ENCODE assay signal across 25 cellular contexts in genomic region chr19:3196064-3196932, GRCh38. TPM values are rescaled to one million over a fixed set of nuclear protein-coding genes. Genes with fewer than 3 reads are reported as not detected.
DNase-seq lines count a peak whose midpoint lies in the region; ATAC-seq and TF ChIP-seq lines count a peak whose summit lies in the region.
"Had no signal": no experiment of that assay in that cellular context is flagged by ENCODE, and none has a peak within 500 bp of the region (broad histone marks: within the 10 kb centered on the region; RNA-seq: fewer than 3 reads in every experiment).

No MANE protein-coding gene starts in this region.

- no peak overlapping the region for H3K4me3 ChIP-seq in gastroesophageal sphincter
- no peak overlapping the region for H3K4me3 ChIP-seq in CD8-positive, alpha-beta memory T cell (ENCODE audit: low read length)
- H3K4me3 ChIP-seq: BLaER1, GM12878, Peyer's patch, SJCRH30 had no signal

- H3K27me3 Mint-ChIP-seq in CD8-positive, alpha-beta memory T cell, result peaks cover 0 to 1% of the 10 kb centered on the region in 2 donors
- no peaks in the 10 kb centered on the region for H3K27me3 Mint-ChIP-seq in T-cell
- H3K27me3 Mint-ChIP-seq: CD4-positive, alpha-beta T cell had no signal

- no peak overlapping the region for H3K27ac ChIP-seq in gastroesophageal sphincter
- H3K27ac ChIP-seq in CD8-positive, alpha-beta memory T cell (ENCODE audit: low read depth, low read length), result no peak overlapping the region
- H3K27ac ChIP-seq: BLaER1, HL-60, KMS-11, Peyer's patch, SJCRH30 had no signal

- no peak for TF ChIP-seq POLR2A in gastroesophageal sphincter (IDR thresholded peaks at IDR 0.05)

- 98% methylated on average over 7 of the region's 42 CpGs; no CpG with 5 or more reads in 1 of the 2 donors for WGBS in gastroesophageal sphincter (ENCODE audit: low coverage in 1 of 2), 2 donors

- DNase-seq in D341Med (ENCODE audit: low spot score) (peak; percentile 72), DMS 273 (lab: John Stamatoyannopoulos, UW; ENCODE audit: unreplicated experiment) (peak; percentile 93), NCI-H69 (lab: John Stamatoyannopoulos, UW) (peak; percentile 73), cerebellum (ENCODE audit: low spot score) (peak; percentile 79), T-cell (no peak)
- no peak for DNase-seq in CD8-positive, alpha-beta memory T cell
- DNase-seq: Caco-2; CD4-positive, alpha-beta T cell; DMS53; H7; HFFc6; NCI-H1105 treated with DMSO at 0.1 percent for 48 hours; NCI-H2029 treated with DMSO at 0.1 percent for 48 hours; NCI-H774; NK-92 treated with Interleukin-12 subunit alpha and Interleukin-12 subunit beta, amount 100 ng/mL, for 24 hours; Peyer's patch; SJCRH30 had no signal

- ATAC-seq in gastroesophageal sphincter (no peak), T-cell (replicated peaks in 1 of 4) (no peak)
- ATAC-seq: GM12878 had no signal

- TF ChIP-seq CTCF in gastroesophageal sphincter (IDR thresholded peaks at IDR 0.05), result no peak

- H3K27ac Mint-ChIP-seq in CD8-positive, alpha-beta memory T cell, result peak overlapping the region in 2 of 8 donors; percentile 29 to 64
- H3K27ac Mint-ChIP-seq in T-cell, result no peak overlapping the region
- H3K27ac Mint-ChIP-seq: CD4-positive, alpha-beta T cell; HFFc6; T-helper 1 cell treated with Interleukin-12 subunit alpha and Interleukin-12 subunit beta and Interleukin-4 antibody, amounts not matched to agents 30 μg/mL and 1 μg/mL, for 36 hours had no signal

- no peaks in the 10 kb centered on the region for H3K4me1 ChIP-seq in gastroesophageal sphincter
- no peaks in the 10 kb centered on the region for H3K4me1 ChIP-seq in CD8-positive, alpha-beta memory T cell (ENCODE audit: insufficient read depth, low read length)
- H3K4me1 ChIP-seq: Caco-2, Peyer's patch, SJCRH30 had no signal

- no peaks in the 10 kb centered on the region for H3K9me3 ChIP-seq in gastroesophageal sphincter
- no peaks in the 10 kb centered on the region for H3K9me3 ChIP-seq in CD8-positive, alpha-beta memory T cell (ENCODE audit: low read length)
- H3K9me3 ChIP-seq: BLaER1, Caco-2, Peyer's patch, SJCRH30 had no signal

- POLR2A ChIA-PET in CD8-positive, alpha-beta memory T cell (lab: Charles Lee), result no interaction called here
- POLR2A ChIA-PET in T-cell (lab: Charles Lee), result no interaction called here

- H3K36me3 ChIP-seq in gastroesophageal sphincter, result peaks cover 0 to 82% of the 10 kb centered on the region in 2 donors
- H3K36me3 ChIP-seq in CD8-positive, alpha-beta memory T cell (ENCODE audit: insufficient read depth, low read length), result no peaks in the 10 kb centered on the region

- no peaks in the 10 kb centered on the region for H3K9me3 Mint-ChIP-seq in CD8-positive, alpha-beta memory T cell
- no peaks in the 10 kb centered on the region for H3K9me3 Mint-ChIP-seq in T-cell
- H3K9me3 Mint-ChIP-seq: CD4-positive, alpha-beta T cell; HFFc6; T-helper 1 cell treated with Interleukin-12 subunit alpha and Interleukin-12 subunit beta and Interleukin-4 antibody, amounts not matched to agents 30 μg/mL and 1 μg/mL, for 36 hours had no signal

- H3K27me3 ChIP-seq in gastroesophageal sphincter, result no peaks in the 10 kb centered on the region
- H3K27me3 ChIP-seq in CD8-positive, alpha-beta memory T cell (ENCODE audit: insufficient read depth, low read length, poor library complexity, severe bottlenecking), result no peaks in the 10 kb centered on the region
- H3K27me3 ChIP-seq: BLaER1, Peyer's patch, SJCRH30 had no signal

- no peaks in the 10 kb centered on the region for H3K4me1 Mint-ChIP-seq in CD8-positive, alpha-beta memory T cell
- H3K4me1 Mint-ChIP-seq in T-cell, result no peaks in the 10 kb centered on the region

- CTCF ChIA-PET in CD8-positive, alpha-beta memory T cell (lab: Charles Lee), result no interaction called here
- CTCF ChIA-PET in T-cell (lab: Charles Lee), result no interaction called here

- H3K4me3 Mint-ChIP-seq in CD8-positive, alpha-beta memory T cell, result no peak overlapping the region
- H3K4me3 Mint-ChIP-seq in T-cell, result no peak overlapping the region
- H3K4me3 Mint-ChIP-seq: CD4-positive, alpha-beta T cell; HFFc6; T-helper 1 cell treated with Interleukin-12 subunit alpha and Interleukin-12 subunit beta and Interleukin-4 antibody, amounts not matched to agents 30 μg/mL and 1 μg/mL, for 36 hours had no signal

- TF ChIP-seq EP300 in gastroesophageal sphincter (IDR thresholded peaks at IDR 0.05), result no peak

- peaks cover 0 to 40% (median 5%) of the 10 kb centered on the region in 3 donors for H3K36me3 Mint-ChIP-seq in CD8-positive, alpha-beta memory T cell
- peaks cover 14% of the 10 kb centered on the region for H3K36me3 Mint-ChIP-seq in T-cell

RNA-seq across cellular contexts. Expression of gene NCLN, which starts 10.6 kb away (rescaled TPM):
- 11.4 TPM for total RNA-seq in cerebellum
- total RNA-seq in gastroesophageal sphincter, result 10 to 100 TPM; 18.0 to 42.3 (median 29.2) TPM
- 10 to 100 TPM; 94.7 to 96.0 TPM for total RNA-seq in CD8-positive, alpha-beta memory T cell
- 47.4 TPM for polyA plus RNA-seq in CD8-positive, alpha-beta memory T cell
- total RNA-seq in T-cell, result 10 to 100 TPM; 47.2 to 69.5 (median 61.0) TPM

RNA-seq across cellular contexts. Expression of gene S1PR4, which starts 17.7 kb away (rescaled TPM):
- total RNA-seq in cerebellum (not detected), gastroesophageal sphincter (1 to 10 TPM in 2 of 4 donors, under 1 TPM in 2; 0.20 to 1.9 (median 1.1) TPM), T-cell (100 to 1,000 TPM in 3 of 5 donors, 10 to 100 TPM in 2; 77.0 to 345 (median 324) TPM)
- total RNA-seq in CD8-positive, alpha-beta memory T cell, result 10 to 100 TPM; 64.3 to 68.9 TPM
- 494 TPM for polyA plus RNA-seq in CD8-positive, alpha-beta memory T cell
- total RNA-seq: Caco-2, H7, HFFc6, HT-29, SJCRH30 had no signal

RNA-seq across cellular contexts. Expression of gene CELF5, which starts 28.2 kb away (rescaled TPM):
- total RNA-seq in cerebellum, result 37.6 TPM
- not detected for total RNA-seq in gastroesophageal sphincter
- total RNA-seq in CD8-positive, alpha-beta memory T cell, result under 1 TPM; 0.11 to 0.24 TPM
- not detected for polyA plus RNA-seq in CD8-positive, alpha-beta memory T cell
- 1 to 10 TPM in 1 of 5 donors, under 1 TPM in 3, not detected in 1; 0.23 to 1.9 (median 0.39) TPM for total RNA-seq in T-cell
- total RNA-seq: GM12878, NCI-H460, Peyer's patch, SJCRH30 had no signal

Comparison
In these comparisons a context has a peak if more than half of its experiments do, and no peak if none do; other contexts are left out.
1. DNase-seq: peak in D341Med (single experiment), DMS 273 (single experiment), NCI-H69 (single experiment) and cerebellum (single experiment); none in CD8-positive, alpha-beta memory T cell (0 of 5) and T-cell (0 of 34).
2. RNA of gene S1PR4, which starts 17.7 kb away (total RNA-seq): 77.0 to 345 TPM in T-cell and 64.3 to 68.9 TPM in CD8-positive, alpha-beta memory T cell; 0.20 to 1.9 TPM in gastroesophageal sphincter and not detected in cerebellum (single experiment); every median in the first group is over 10 times any median in the second.
3. RNA of gene CELF5, which starts 28.2 kb away (total RNA-seq): 37.6 TPM in cerebellum (single experiment); 0.23 to 1.9 TPM in T-cell, 0.11 to 0.24 TPM in CD8-positive, alpha-beta memory T cell and not detected in gastroesophageal sphincter; every median in the first group is over 10 times any median in the second.